8 cellular contexts compared by ENCODE assay signal in genomic region chr22:25403284-25403606, GRCh38.
DNase-seq lines count a peak whose midpoint lies in the region; ATAC-seq and TF ChIP-seq lines count a peak whose summit lies in the region.

No MANE protein-coding gene starts in this region.

- H3K36me3 ChIP-seq in liver (ENCODE audit: control insufficient read depth in 4 of 4, insufficient read depth in 3 of 4, low read depth in 1 of 4, low read length in 3 of 4) (no peaks in the 10 kb centered on the region), tibial artery (no peaks in the 10 kb centered on the region)

- H3K27me3 ChIP-seq in liver (ENCODE audit: control insufficient read depth in 4 of 4, insufficient read depth in 4 of 4, low read length in 3 of 4) (no peaks in the 10 kb centered on the region), tibial artery (no peaks in the 10 kb centered on the region)

- H3K9ac ChIP-seq in liver (ENCODE audit: low read depth in 1 of 2, low read length in 2 of 2): peak overlapping the region; percentile 0 to 88

- DNase-seq in activated CD8-positive, alpha-beta memory T cell treated with anti-CD3 and anti-CD28 coated beads, Interleukin-2, amount 10 ng/mL, durations not matched to agents 7 days and 5 days: no peak
- no peak for DNase-seq in activated CD8-positive, alpha-beta memory T cell treated with anti-CD3 and anti-CD28 coated beads for 24 hours
- DNase-seq in activated naive CD8-positive, alpha-beta T cell treated with anti-CD3 and anti-CD28 coated beads, Interleukin-2, amount 10 ng/mL, durations not matched to agents 7 days and 5 days: peak; percentile 22
- DNase-seq in tibial artery: peak in 1 of 2 donors; percentile 53
- no peak for DNase-seq in NCI-H2196 treated with DMSO at 0.1 percent for 48 hours (lab: John Stamatoyannopoulos, UW; ENCODE audit: unreplicated experiment)

- CTCF ChIA-PET in activated CD8-positive, alpha-beta memory T cell treated with anti-CD3 and anti-CD28 coated beads, Interleukin-2, amount 10 ng/mL, durations not matched to agents 7 days and 5 days (lab: Charles Lee): interaction anchor here (1.0 to 1.5 kb wide), 2 partner anchors 41 to 44 kb away, joined by 3 to 6 read pairs; no protein-coding TSS in a partner anchor

- no peaks in the 10 kb centered on the region for H3K27me3 Mint-ChIP-seq in activated CD8-positive, alpha-beta memory T cell treated with anti-CD3 and anti-CD28 coated beads, Interleukin-2, amount 10 ng/mL, durations not matched to agents 7 days and 5 days
- H3K27me3 Mint-ChIP-seq in activated naive CD8-positive, alpha-beta T cell treated with anti-CD3 and anti-CD28 coated beads, Interleukin-2, amount 10 ng/mL, durations not matched to agents 7 days and 5 days: no peaks in the 10 kb centered on the region

- H3K4me1 ChIP-seq in liver (ENCODE audit: control insufficient read depth in 4 of 4, insufficient read depth in 4 of 4, low read length in 3 of 4): peaks cover 22 to 52% (median 40%) of the 10 kb centered on the region in 4 donors
- H3K4me1 ChIP-seq in tibial artery: peaks cover 0 to 45% (median 32%) of the 10 kb centered on the region in 4 donors

- 21% methylated on average over 6 of the region's 6 CpGs for WGBS in liver

- POLR2A ChIA-PET in activated naive CD8-positive, alpha-beta T cell treated with anti-CD3 and anti-CD28 coated beads, Interleukin-2, amount 10 ng/mL, durations not matched to agents 7 days and 5 days (lab: Charles Lee): interaction anchor here (1.7 kb wide), 1 partner anchor 18 kb away, joined by 5 read pairs; no protein-coding TSS in a partner anchor

- H3K4me3 ChIP-seq in liver (ENCODE audit: low read depth in 1 of 3, low read length in 3 of 3): peak overlapping the region in 2 of 3 donors; percentile 50 to 87
- no peak overlapping the region for H3K4me3 ChIP-seq in tibial artery

- peak overlapping the region; percentile 81 for H3K4me3 Mint-ChIP-seq in activated CD8-positive, alpha-beta memory T cell treated with anti-CD3 and anti-CD28 coated beads, Interleukin-2, amount 10 ng/mL, durations not matched to agents 7 days and 5 days
- peak overlapping the region; percentile 95 for H3K4me3 Mint-ChIP-seq in activated naive CD8-positive, alpha-beta T cell treated with anti-CD3 and anti-CD28 coated beads, Interleukin-2, amount 10 ng/mL, durations not matched to agents 7 days and 5 days

- H3K27ac ChIP-seq in liver (ENCODE audit: low read depth in 1 of 2, low read length in 2 of 2) (peak overlapping the region; percentile 71 to 85), tibial artery (peak overlapping the region; percentile 20 to 83)

- no peaks in the 10 kb centered on the region for H3K9me3 Mint-ChIP-seq in activated CD8-positive, alpha-beta memory T cell treated with anti-CD3 and anti-CD28 coated beads, Interleukin-2, amount 10 ng/mL, durations not matched to agents 7 days and 5 days (ENCODE audit: low read depth)
- H3K9me3 Mint-ChIP-seq in activated naive CD8-positive, alpha-beta T cell treated with anti-CD3 and anti-CD28 coated beads, Interleukin-2, amount 10 ng/mL, durations not matched to agents 7 days and 5 days: no peaks in the 10 kb centered on the region

- H3K27ac Mint-ChIP-seq in activated CD8-positive, alpha-beta memory T cell treated with anti-CD3 and anti-CD28 coated beads, Interleukin-2, amount 10 ng/mL, durations not matched to agents 7 days and 5 days: no peak overlapping the region
- no peak overlapping the region for H3K27ac Mint-ChIP-seq in activated naive CD8-positive, alpha-beta T cell treated with anti-CD3 and anti-CD28 coated beads, Interleukin-2, amount 10 ng/mL, durations not matched to agents 7 days and 5 days

- TF ChIP-seq RAD21 in liver (IDR thresholded peaks at IDR 0.05): no peak

- intact Hi-C loops in tibial artery (cut with DNase I; ENCODE audit: low total_unique reads): no loop called here

- TF ChIP-seq CTCF in liver (IDR thresholded peaks at IDR 0.05; ENCODE audit: low read depth, low read length, missing input control) (no peak), tibial artery (IDR thresholded peaks at IDR 0.05) (no peak)

- H3K9me3 ChIP-seq in liver (ENCODE audit: control insufficient read depth in 4 of 4, low read length in 3 of 4): no peaks in the 10 kb centered on the region
- H3K9me3 ChIP-seq in tibial artery: no peaks in the 10 kb centered on the region

- H3K4me1 Mint-ChIP-seq in activated CD8-positive, alpha-beta memory T cell treated with anti-CD3 and anti-CD28 coated beads, Interleukin-2, amount 10 ng/mL, durations not matched to agents 7 days and 5 days: peaks cover 51% of the 10 kb centered on the region
- H3K4me1 Mint-ChIP-seq in activated naive CD8-positive, alpha-beta T cell treated with anti-CD3 and anti-CD28 coated beads, Interleukin-2, amount 10 ng/mL, durations not matched to agents 7 days and 5 days: peaks cover 40% of the 10 kb centered on the region

- no peak for ATAC-seq in activated CD8-positive, alpha-beta memory T cell treated with anti-CD3 and anti-CD28 coated beads, Interleukin-2, amount 10 ng/mL, durations not matched to agents 7 days and 5 days
- ATAC-seq in activated naive CD8-positive, alpha-beta T cell treated with anti-CD3 and anti-CD28 coated beads, Interleukin-2, amount 10 ng/mL, durations not matched to agents 7 days and 5 days (ENCODE audit: low read depth): no peak
- ATAC-seq in GM18909 (IDR thresholded peaks at IDR 0.05; ENCODE audit: poor library complexity, unreplicated experiment) (no peak), HG03432 (IDR thresholded peaks at IDR 0.05; ENCODE audit: unreplicated experiment) (no peak)

- H3K36me3 Mint-ChIP-seq in activated CD8-positive, alpha-beta memory T cell treated with anti-CD3 and anti-CD28 coated beads, Interleukin-2, amount 10 ng/mL, durations not matched to agents 7 days and 5 days: no peaks in the 10 kb centered on the region
- no peaks in the 10 kb centered on the region for H3K36me3 Mint-ChIP-seq in activated naive CD8-positive, alpha-beta T cell treated with anti-CD3 and anti-CD28 coated beads, Interleukin-2, amount 10 ng/mL, durations not matched to agents 7 days and 5 days

TF ChIP-seq in liver, 16 proteins besides CTCF, POLR2A, EP300 and RAD21:
- TF ChIP-seq HNF4A (conservative IDR thresholded peaks at IDR 0.05) (no peak), TAF1 (conservative IDR thresholded peaks at IDR 0.05) (no peak), MAX (IDR thresholded peaks at IDR 0.05) (no peak), ZBTB33 (IDR thresholded peaks at IDR 0.05) (no peak), FOXA1 (IDR thresholded peaks at IDR 0.05) (no peak)

Comparison
In these comparisons a context has a peak if more than half of its experiments do, and no peak if none do; other contexts are left out.
1. H3K4me3 ChIP-seq: peak in liver (2 of 3); none in tibial artery (0 of 2).